15 cellular contexts compared by ENCODE assay signal in genomic region chr12:45671254-45671653, GRCh38. TPM values are rescaled to one million over a fixed set of nuclear protein-coding genes. Genes with fewer than 3 reads are reported as not detected.
A peak's percentile ranks its signal among the peaks of the same experiment; 100 is the strongest.
DNase-seq lines count a peak whose midpoint lies in the region; FAIRE-seq and TF ChIP-seq lines count a peak whose summit lies in the region.
"Had no signal": no experiment of that assay in that cellular context is flagged by ENCODE, and none has a peak within 500 bp of the region (broad histone marks: within the 10 kb centered on the region; RNA-seq: fewer than 3 reads in every experiment).

No MANE protein-coding gene starts in this region.

- H3K27me3 ChIP-seq in bronchial epithelial cell (ENCODE audit: control insufficient read depth, insufficient read depth, low read length): no peaks in the 10 kb centered on the region
- no peaks in the 10 kb centered on the region for H3K27me3 ChIP-seq in smooth muscle cell (ENCODE audit: low read depth)
- H3K27me3 ChIP-seq: upper lobe of left lung had no signal

- no TSS peak for BruUV-seq in OCI-LY7 (replicated peaks; lab: Mats Ljungman, UMichigan)

- H3K79me2 ChIP-seq in smooth muscle cell (ENCODE audit: low read depth) (no peaks in the 10 kb centered on the region), OCI-LY7 (ENCODE audit: insufficient read depth, low read depth, low read length) (no peaks in the 10 kb centered on the region)

- H3K9me3 ChIP-seq in smooth muscle cell (replicated peaks; ENCODE audit: low read depth) (no peaks in the 10 kb centered on the region), OCI-LY7 (ENCODE audit: low read length) (no peaks in the 10 kb centered on the region)
- H3K9me3 ChIP-seq: upper lobe of left lung had no signal

- no peak for FAIRE-seq in bronchial epithelial cell (lab: Jason Lieb, UNC)

- H2AFZ ChIP-seq in smooth muscle cell (ENCODE audit: low read depth) (no peak overlapping the region), OCI-LY7 (ENCODE audit: low read length) (no peak overlapping the region)

- no peaks in the 10 kb centered on the region for H3K9me3 Mint-ChIP-seq in HFFc6
- H3K9me3 Mint-ChIP-seq: activated B cell treated with CpG ODN at 0.5 μM for 24 hours; effector memory CD8-positive, alpha-beta T cell; IgD-negative memory B cell had no signal

- H3K4me1 ChIP-seq in smooth muscle cell (ENCODE audit: low read depth) (peaks cover 10% of the 10 kb centered on the region), OCI-LY7 (ENCODE audit: insufficient read depth, low read length, poor library complexity, severe bottlenecking) (no peaks in the 10 kb centered on the region)

- H3K27ac ChIP-seq in smooth muscle cell (ENCODE audit: low read depth) (no peak overlapping the region), OCI-LY7 (ENCODE audit: low read depth, low read length, poor library complexity, severe bottlenecking) (no peak overlapping the region)
- H3K27ac ChIP-seq: upper lobe of left lung had no signal

- no peaks in the 10 kb centered on the region for H3K36me3 Mint-ChIP-seq in HFFc6 (ENCODE audit: low read depth)

- no peaks in the 10 kb centered on the region for H4K20me1 ChIP-seq in smooth muscle cell (ENCODE audit: low read depth)
- H4K20me1 ChIP-seq in OCI-LY7 (ENCODE audit: insufficient read depth, low read length): no peaks in the 10 kb centered on the region

- peaks cover 6% of the 10 kb centered on the region for H3F3A ChIP-seq in smooth muscle cell (ENCODE audit: low read depth)

- no peak overlapping the region for H3K9ac ChIP-seq in smooth muscle cell (ENCODE audit: low read depth)

- peak; percentile 42 for DNase-seq in AG04449 (ENCODE audit: low read depth, low spot score)
- DNase-seq in HFFc6: peak; percentile 54
- peak; percentile 37 for DNase-seq in bronchial epithelial cell (ENCODE audit: low read depth)
- DNase-seq in iris pigment epithelial cell (ENCODE audit: low read depth): peak; percentile 72
- no peak for DNase-seq in smooth muscle cell (lab: John Stamatoyannopoulos, UW; ENCODE audit: unreplicated experiment)
- DNase-seq in cerebellum (ENCODE audit: low spot score): no peak
- DNase-seq in OCI-LY7 (ENCODE audit: low spot score): no peak
- no peak for DNase-seq in iPS-NIHi11 (ENCODE audit: low spot score)
- DNase-seq: activated B cell treated with CpG ODN at 0.5 μM for 24 hours; activated T-cell treated with anti-CD3 and anti-CD28 coated beads for 4 hours; effector memory CD8-positive, alpha-beta T cell; NCI-H187; upper lobe of left lung had no signal

- no peak overlapping the region for H3K4me2 ChIP-seq in smooth muscle cell
- no peak overlapping the region for H3K4me2 ChIP-seq in OCI-LY7 (ENCODE audit: low read length)

- intact Hi-C loops in OCI-LY7 (cut with micrococcal nuclease; ENCODE audit: unreplicated experiment): loop anchor here (5.0 kb wide), 1 partner anchor 54 kb away; no protein-coding TSS in a partner anchor

- no peaks in the 10 kb centered on the region for H3K9me2 ChIP-seq in OCI-LY7 (ENCODE audit: insufficient read depth, low read length)

- H3K4me1 Mint-ChIP-seq in HFFc6 (ENCODE audit: low read depth): peaks cover 12% of the 10 kb centered on the region

- no peaks in the 10 kb centered on the region for H3K36me3 ChIP-seq in bronchial epithelial cell (ENCODE audit: control insufficient read depth, insufficient read depth, low read length)
- H3K36me3 ChIP-seq in smooth muscle cell (ENCODE audit: low read depth): no peaks in the 10 kb centered on the region
- H3K36me3 ChIP-seq in OCI-LY7 (ENCODE audit: insufficient read depth, low read length): no peaks in the 10 kb centered on the region
- H3K36me3 ChIP-seq: upper lobe of left lung had no signal

- H3K4me3 ChIP-seq in AG04449 (ENCODE audit: low read depth, low read length): no peak overlapping the region
- no peak overlapping the region for H3K4me3 ChIP-seq in bronchial epithelial cell (ENCODE audit: low read depth, low read length)
- no peak overlapping the region for H3K4me3 ChIP-seq in smooth muscle cell
- no peak overlapping the region for H3K4me3 ChIP-seq in OCI-LY7 (ENCODE audit: low read depth, low read length, poor library complexity, severe bottlenecking)
- H3K4me3 ChIP-seq: lung, upper lobe of left lung had no signal

- 86% methylated on average over 3 of the region's 3 CpGs for WGBS in smooth muscle cell (ENCODE audit: low lambda C conversion rate)

- CTCF ChIA-PET in AG04449 (lab: Yijun Ruan, JAX) (interaction anchor here (1.2 kb wide), 1 partner anchor 487 kb away, joined by 3 read pairs; no protein-coding TSS in a partner anchor), OCI-LY7 (lab: Charles Lee; ENCODE audit: unreplicated experiment) (no interaction called here)

- POLR2A ChIA-PET in AG04449 (lab: Yijun Ruan, JAX): interaction anchor here (1.0 kb wide), 1 partner anchor 57 kb away, joined by 3 read pairs; no protein-coding TSS in a partner anchor
- POLR2A ChIA-PET in OCI-LY7 (lab: Charles Lee): no interaction called here

- no peaks in the 10 kb centered on the region for H3K27me3 Mint-ChIP-seq in HFFc6 (ENCODE audit: insufficient read depth)
- H3K27me3 Mint-ChIP-seq: activated B cell treated with CpG ODN at 0.5 μM for 24 hours; effector memory CD8-positive, alpha-beta T cell; IgD-negative memory B cell had no signal

- TF ChIP-seq CTCF in AG04449 (IDR thresholded peaks at IDR 0.05; ENCODE audit: insufficient read depth, low read length, missing control alignments): no peak
- no peak for TF ChIP-seq CTCF in HFFc6 (IDR thresholded peaks at IDR 0.05)
- TF ChIP-seq CTCF in bronchial epithelial cell (IDR thresholded peaks at IDR 0.05; ENCODE audit: insufficient read depth, low read length, severe bottlenecking): no peak
- TF ChIP-seq CTCF in smooth muscle cell (IDR thresholded peaks at IDR 0.05; ENCODE audit: borderline replicate concordance, insufficient read depth, poor library complexity, severe bottlenecking): no peak
- TF ChIP-seq CTCF in OCI-LY7 (conservative IDR thresholded peaks at IDR 0.05; ENCODE audit: low read length): no peak

- no peak overlapping the region for H3K4me3 Mint-ChIP-seq in HFFc6
- H3K4me3 Mint-ChIP-seq: activated B cell treated with CpG ODN at 0.5 μM for 24 hours, IgD-negative memory B cell had no signal

- peak overlapping the region; percentile 30; the same call in 1 of the 2 replicates for H3K27ac Mint-ChIP-seq in HFFc6
- H3K27ac Mint-ChIP-seq: activated B cell treated with CpG ODN at 0.5 μM for 24 hours; effector memory CD8-positive, alpha-beta T cell; IgD-negative memory B cell had no signal

RNA-seq across cellular contexts. Expression of gene ARID2, which starts 58.3 kb away (rescaled TPM):
- total RNA-seq in HFFc6 (2021; fragmentation: NEBNext Ultra II Directional; extraction: Animal tissue kit (Norgen Biotek cat#: 25700)): 10 to 100 TPM; 11.5 to 15.6 (median 14.0) TPM
- total RNA-seq in bronchial epithelial cell (14.2 TPM in 2 replicates), smooth muscle cell (36.2 and 37.2 TPM in 2 replicates), cerebellum (73.3 TPM), OCI-LY7 (2022) (44.9 and 49.5 TPM in 2 replicates)
- 8.2 and 9.9 TPM in 2 replicates for polyA plus RNA-seq in smooth muscle cell
- total RNA-seq in OCI-LY7 (2014; rRNA removed; shearing (Covaris generic)): 30.1 and 30.5 TPM in 2 replicates

Comparison
In these comparisons a context has a peak if more than half of its experiments do, and no peak if none do; other contexts are left out.
1. DNase-seq: peak in AG04449 (single experiment), HFFc6 (single experiment), bronchial epithelial cell (single experiment) and iris pigment epithelial cell (single experiment); none in smooth muscle cell (single experiment), cerebellum (single experiment), OCI-LY7 (single experiment) and iPS-NIHi11 (single experiment).